ENCODE assay signal across 1 cellular context in the genomic region with DNA sequence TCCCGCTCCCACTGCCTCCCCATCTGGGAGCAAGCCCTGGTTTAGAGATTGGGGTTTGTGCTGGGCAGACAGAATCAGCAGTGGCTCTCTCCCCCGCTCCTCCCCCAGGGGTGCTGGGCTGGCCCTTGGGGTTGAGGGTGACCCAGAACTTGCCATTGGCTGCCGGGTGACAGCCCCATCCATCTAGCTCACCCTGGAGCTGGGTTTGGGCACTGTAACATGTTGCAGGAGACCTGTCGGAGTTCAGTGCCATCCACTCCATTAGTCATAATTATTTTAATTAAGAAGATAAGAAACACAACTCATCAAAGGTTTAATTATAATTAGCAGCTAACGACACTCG.
TF ChIP-seq lines count a peak whose summit lies in the region.

No MANE protein-coding gene starts in this region.

TF ChIP-seq in GM23338, 12 proteins besides CTCF, POLR2A, EP300 and RAD21 (continued from another document):
- TF ChIP-seq ZNF462 (CRISPR knock-in tag; IDR thresholded peaks at IDR 0.05) (no peak), EZH2 (IDR thresholded peaks at IDR 0.05; ENCODE audit: low read depth, unreplicated experiment) (no peak), REST (IDR thresholded peaks at IDR 0.05; ENCODE audit: unreplicated experiment) (no peak), CREB1 (CRISPR knock-in tag; IDR thresholded peaks at IDR 0.05; ENCODE audit: low read depth) (no peak), POLR2AphosphoS5 (IDR thresholded peaks at IDR 0.05; ENCODE audit: low read depth) (no peak), JUNB (IDR thresholded peaks at IDR 0.05; ENCODE audit: unreplicated experiment) (no peak), ETS1 (IDR thresholded peaks at IDR 0.05) (no peak)
